ENCODE assay signal across 1 cellular context in genomic region chr4:40492747-40493146, GRCh38.
TF ChIP-seq lines count a peak whose summit lies in the region.

No MANE protein-coding gene starts in this region.

TF ChIP-seq in GM23338, 12 proteins besides CTCF, POLR2A, EP300 and RAD21 (continued from another document):
- TF ChIP-seq REST (IDR thresholded peaks at IDR 0.05; ENCODE audit: unreplicated experiment) (no peak), STAT1 (IDR thresholded peaks at IDR 0.05; ENCODE audit: unreplicated experiment) (no peak), ZNF331 (CRISPR knock-in tag; IDR thresholded peaks at IDR 0.05; ENCODE audit: low read depth) (no peak), NANOG (IDR thresholded peaks at IDR 0.05; ENCODE audit: borderline replicate concordance) (no peak), POLR2AphosphoS5 (IDR thresholded peaks at IDR 0.05; ENCODE audit: low read depth) (no peak), ZNF462 (CRISPR knock-in tag; IDR thresholded peaks at IDR 0.05) (no peak), EZH2phosphoT487 (IDR thresholded peaks at IDR 0.05; ENCODE audit: unreplicated experiment) (no peak), ZNF114 (CRISPR knock-in tag; IDR thresholded peaks at IDR 0.05) (no peak), JUNB (IDR thresholded peaks at IDR 0.05; ENCODE audit: unreplicated experiment) (no peak)
